In genomic region chr3:4302747-4303146, GRCh38 we compare ENCODE assay signal across 1 cellular context.
TF ChIP-seq lines count a peak whose summit lies in the region.

No MANE protein-coding gene starts in this region.

TF ChIP-seq in H1, 55 proteins besides CTCF, POLR2A, EP300 and RAD21 (continued from another document):
- no peak for TF ChIP-seq CHD7 (IDR thresholded peaks at IDR 0.05; ENCODE audit: insufficient replicate concordance, low read length)
- TF ChIP-seq BRCA1 (IDR thresholded peaks at IDR 0.05; ENCODE audit: low read depth, low read length): no peak
- TF ChIP-seq KDM1A (IDR thresholded peaks at IDR 0.05; ENCODE audit: borderline replicate concordance, low read length): no peak
- no peak for TF ChIP-seq TCF12 (IDR thresholded peaks at IDR 0.05; ENCODE audit: low read depth, low read length)
TF ChIP-seq in H1: peak in this region for 0.
